30 cellular contexts compared by ENCODE assay signal in genomic region chr5:39605145-39605544, GRCh38.
"Had no signal": no experiment of that assay in that cellular context is flagged by ENCODE, and none has a peak within 500 bp of the region (broad histone marks: within the 10 kb centered on the region; RNA-seq: fewer than 3 reads in every experiment).

No MANE protein-coding gene starts in this region.

- H3K9ac ChIP-seq: neural progenitor cell had no signal

- H3K4me3 ChIP-seq: cardiac muscle cell, colonic mucosa, left lung, lower lobe of right lung, neural progenitor cell, thoracic aorta, uterus had no signal

- DNase-seq: activated CD4-positive, alpha-beta T cell treated with anti-CD3 and anti-CD28 coated beads for 1 hour; activated CD4-positive, alpha-beta T cell treated with anti-CD3 and anti-CD28 coated beads, Interleukin-2, amount 50 U/mL, for 1 hour; activated CD8-positive, alpha-beta memory T cell treated with anti-CD3 and anti-CD28 coated beads, Interleukin-2, amount 10 ng/mL, durations not matched to agents 7 days and 5 days; activated CD8-positive, alpha-beta T cell treated with anti-CD3 and anti-CD28 coated beads, Interleukin-2, amount 10 ng/mL, durations not matched to agents 7 days and 5 days; activated naive CD4-positive, alpha-beta T cell treated with Interleukin-2 at 50 U/mL for 16 hours; activated T-cell treated with anti-CD3 and anti-CD28 coated beads, Interleukin-2, amount 50 U/mL, for 72 hours; anterior cingulate cortex; cerebellar nuclear complex; colonic mucosa; effector CD8-positive, alpha-beta T cell; glutamatergic neuron; left lung; lower lobe of right lung; mesendoderm; natural killer cell; occipital lobe; posterior cingulate gyrus; right cardiac atrium; stimulated activated CD4-positive, alpha-beta T cell treated with anti-CD3 and anti-CD28 coated beads, Interleukin-4, amount 100 ng/mL, for 24 hours; T1000; trophoblast cell; uterus had no signal

- H3K36me3 ChIP-seq: cardiac muscle cell, colonic mucosa, left lung, lower lobe of right lung, neural progenitor cell, thoracic aorta, uterus had no signal

- ATAC-seq: activated CD8-positive, alpha-beta memory T cell treated with anti-CD3 and anti-CD28 coated beads, Interleukin-2, amount 10 ng/mL, durations not matched to agents 7 days and 5 days; activated CD8-positive, alpha-beta T cell treated with anti-CD3 and anti-CD28 coated beads, Interleukin-2, amount 10 ng/mL, durations not matched to agents 7 days and 5 days; activated T-cell treated with anti-CD3 and anti-CD28 coated beads, Interleukin-2, amount 50 U/mL, for 72 hours; left lung; lower lobe of right lung; natural killer cell; right cardiac atrium; stimulated activated effector memory CD8-positive, alpha-beta T cell treated with anti-CD3 and anti-CD28 coated beads, Interleukin-12 subunit alpha, Interleukin-12 subunit beta, amount 100 ng/mL, for 72 hours; WTC11 had no signal

- H3K4me2 ChIP-seq: neural progenitor cell had no signal

- FAIRE-seq: endometrium, frontal cortex, islet of Langerhans had no signal

- H3K9me3 ChIP-seq: colonic mucosa, left lung, lower lobe of right lung, thoracic aorta, uterus had no signal

- H3K27me3 ChIP-seq: cardiac muscle cell, colonic mucosa, left lung, neural progenitor cell, uterus had no signal

- H3K27ac ChIP-seq: cardiac muscle cell, colonic mucosa, left lung, lower lobe of right lung, neural progenitor cell, thoracic aorta, uterus had no signal

- H3K4me1 ChIP-seq: colonic mucosa, left lung, lower lobe of right lung, neural progenitor cell, uterus had no signal

- H2AFZ ChIP-seq: neural progenitor cell had no signal
